ENCODE assay signal across 23 cellular contexts in the genomic region with DNA sequence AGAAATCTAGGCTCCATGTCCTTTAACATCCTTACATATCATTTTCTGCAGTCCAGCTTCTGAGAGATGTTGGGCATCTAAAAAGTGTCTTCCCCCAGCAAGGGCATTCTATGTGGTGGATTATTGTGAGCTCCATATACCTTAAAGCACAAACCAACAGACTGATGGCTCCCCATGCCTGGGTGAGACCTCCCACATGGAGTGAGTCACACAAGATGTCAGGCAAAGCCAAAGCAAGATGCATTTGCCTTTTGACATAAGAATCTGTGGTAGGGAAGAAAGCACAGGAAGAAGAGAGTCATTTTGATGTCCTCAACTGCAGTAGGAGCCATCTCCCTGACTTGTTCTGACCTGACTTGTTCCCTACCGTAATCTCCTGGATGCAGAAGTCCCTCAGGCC.
DNase-seq lines count a peak whose midpoint lies in the region; ATAC-seq, FAIRE-seq and TF ChIP-seq lines count a peak whose summit lies in the region.
"Had no signal": no experiment of that assay in that cellular context is flagged by ENCODE, and none has a peak within 500 bp of the region (broad histone marks: within the 10 kb centered on the region; RNA-seq: fewer than 3 reads in every experiment).

No MANE protein-coding gene starts in this region.

- TF ChIP-seq CTCF in epithelial cell of esophagus (IDR thresholded peaks at IDR 0.05; ENCODE audit: insufficient read depth, low read depth, low read length, missing control alignments), result no peak

- DNase-seq in EH (ENCODE audit: low read depth), result peak; percentile 53
- peak; percentile 13 for DNase-seq in HT1080 (ENCODE audit: low read depth)
- DNase-seq in epithelial cell of esophagus (ENCODE audit: low read depth), result peak; percentile 31
- DNase-seq in glomerular visceral epithelial cell (ENCODE audit: extremely low spot score), result peak; percentile 9
- no peak for DNase-seq in GM19239 (ENCODE audit: insufficient read length, low spot score)
- no peak for DNase-seq in middle frontal gyrus (ENCODE audit: extremely low spot score, low spot score)
- no peak for DNase-seq in stimulated activated naive CD8-positive, alpha-beta T cell treated with anti-CD3 and anti-CD28 coated beads, Interleukin-15, amount 100 ng/mL, for 72 hours
- no peak for DNase-seq in SIG-M5 (lab: John Stamatoyannopoulos, UW)
- DNase-seq: Calu3, DMS79 treated with DMSO at 0.1 percent for 48 hours, GOT3, HCEC 1CT, Kasumi-1, MV-4-11, NCI-H1105, NCI-H1436 treated with DMSO at 0.1 percent for 48 hours, NCI-H187 treated with DMSO at 0.1 percent for 48 hours, NCI-H446, NCI-H524 treated with DMSO at 0.1 percent for 48 hours, NCI-H774 had no signal

- H3K4me1 Mint-ChIP-seq in stimulated activated naive CD8-positive, alpha-beta T cell treated with anti-CD3 and anti-CD28 coated beads, Interleukin-15, amount 100 ng/mL, for 72 hours, result no peaks in the 10 kb centered on the region

- ATAC-seq in stimulated activated naive CD8-positive, alpha-beta T cell treated with anti-CD3 and anti-CD28 coated beads, Interleukin-15, amount 100 ng/mL, for 72 hours, result no peak
- ATAC-seq: K562 had no signal

- H3K4me3 Mint-ChIP-seq in stimulated activated naive CD8-positive, alpha-beta T cell treated with anti-CD3 and anti-CD28 coated beads, Interleukin-15, amount 100 ng/mL, for 72 hours, result no peak overlapping the region

- no peak overlapping the region for H3K27ac Mint-ChIP-seq in stimulated activated naive CD8-positive, alpha-beta T cell treated with anti-CD3 and anti-CD28 coated beads, Interleukin-15, amount 100 ng/mL, for 72 hours

- H3K4me3 ChIP-seq in epithelial cell of esophagus (ENCODE audit: low read length), result no peak overlapping the region
- H3K4me3 ChIP-seq: K562 had no signal

- H3K27me3 Mint-ChIP-seq in stimulated activated naive CD8-positive, alpha-beta T cell treated with anti-CD3 and anti-CD28 coated beads, Interleukin-15, amount 100 ng/mL, for 72 hours, result peaks cover 21% of the 10 kb centered on the region

- H3K9me3 Mint-ChIP-seq in stimulated activated naive CD8-positive, alpha-beta T cell treated with anti-CD3 and anti-CD28 coated beads, Interleukin-15, amount 100 ng/mL, for 72 hours, result no peaks in the 10 kb centered on the region

- no peak for FAIRE-seq in GM19239 (lab: Jason Lieb, UNC)
- FAIRE-seq: HTR-8/SVneo, K562, RCC 7860 had no signal

Comparison
In these comparisons a context has a peak if more than half of its experiments do, and no peak if none do; other contexts are left out.
1. DNase-seq: peak in EH (single experiment), HT1080 (single experiment), epithelial cell of esophagus (single experiment) and glomerular visceral epithelial cell (single experiment); none in GM19239 (single experiment), middle frontal gyrus (single experiment), stimulated activated naive CD8-positive, alpha-beta T cell treated with anti-CD3 and anti-CD28 coated beads, Interleukin-15, amount 100 ng/mL, for 72 hours (0 of 2) and SIG-M5 (single experiment).